In genomic region chr5:43106290-43106638, GRCh38 we compare ENCODE assay signal across 12 cellular contexts. TPM values are rescaled to one million over a fixed set of nuclear protein-coding genes. Genes with fewer than 3 reads are reported as not detected.
A peak's percentile ranks its signal among the peaks of the same experiment; 100 is the strongest.
DNase-seq lines count a peak whose midpoint lies in the region; ATAC-seq and TF ChIP-seq lines count a peak whose summit lies in the region.
"Had no signal": no experiment of that assay in that cellular context is flagged by ENCODE, and none has a peak within 500 bp of the region (broad histone marks: within the 10 kb centered on the region; RNA-seq: fewer than 3 reads in every experiment).

No MANE protein-coding gene starts in this region.

- H3K23ac ChIP-seq in IMR-90 (ENCODE audit: low read depth, low read length) = peak overlapping the region; percentile 47; the same call in 1 of the 2 replicates

- H3K9me3 ChIP-seq in IMR-90 (ENCODE audit: control insufficient read depth, insufficient read depth, low read length) (no peaks in the 10 kb centered on the region), osteoblast (ENCODE audit: low read depth, low read length) (no peaks in the 10 kb centered on the region), testis (no peaks in the 10 kb centered on the region)
- H3K9me3 ChIP-seq: adrenal gland, esophagus squamous epithelium, transverse colon had no signal

- TF ChIP-seq POLR2A in IMR-90 (IDR thresholded peaks at IDR 0.05; ENCODE audit: low read depth, low read length) (no peak), testis (IDR thresholded peaks at IDR 0.05) (no peak)

- H3K27ac ChIP-seq in IMR-90 (ENCODE audit: insufficient read depth, low read length) (peak overlapping the region; percentile 79), osteoblast (ENCODE audit: low read depth, low read length) (peak overlapping the region; percentile 83), testis (no peak overlapping the region), caudate nucleus (ENCODE audit: low read depth, low read length) (no peak overlapping the region)
- H3K27ac ChIP-seq: SK-N-MC had no signal

- POLR2A ChIA-PET in IMR-90 (lab: Charles Lee; ENCODE audit: unreplicated experiment) (interaction anchor here (1.9 kb wide), 1 partner anchor 15 kb away, joined by 7 read pairs; the partner anchor contains the start of gene ZNF131), GM10248 (lab: Yijun Ruan, JAX) (no interaction called here)

- WGBS in IMR-90 (ENCODE audit: extremely low coverage in 2 of 2, insufficient read length in 1 of 2), 2 experiments = no CpG with 5 or more reads among the region's 4 CpGs
- 95 to 97% methylated on average over 4 of the region's 4 CpGs for WGBS in testis, 2 donors

- H3K79me2 ChIP-seq in osteoblast (ENCODE audit: insufficient read depth, low read length) = no peaks in the 10 kb centered on the region

- no peak for DNase-seq in activated CD4-positive, CD25-positive, alpha-beta regulatory T cell (lab: John Stamatoyannopoulos, UW)
- DNase-seq in IMR-90 (no peak), osteoblast (ENCODE audit: insufficient read length, low spot score, missing footprints) (peak; percentile 60), testis (no peak), caudate nucleus (lab: John Stamatoyannopoulos, UW) (no peak), GM10248 (ENCODE audit: extremely low spot score) (no peak)
- peak; percentile 29 for DNase-seq in activated naive CD4-positive, alpha-beta T cell treated with anti-CD3 and anti-CD28 coated beads, Interleukin-2, amount 50 U/mL, for 16 hours

- peak overlapping the region in 1 of 2 experiments; percentile 74; a peak in 3 of 4 replicates for H4K8ac ChIP-seq in IMR-90 (ENCODE audit: low read depth in 2 of 2, low read length in 2 of 2)

- no peak overlapping the region for H4K5ac ChIP-seq in IMR-90 (ENCODE audit: low read depth, low read length)

- no peaks in the 10 kb centered on the region for H3K36me3 ChIP-seq in IMR-90 (ENCODE audit: control insufficient read depth, insufficient read depth, low read length)
- H3K36me3 ChIP-seq in osteoblast (ENCODE audit: insufficient read depth, low read length) = no peaks in the 10 kb centered on the region
- no peaks in the 10 kb centered on the region for H3K36me3 ChIP-seq in testis (ENCODE audit: low read depth, missing control alignments)
- H3K36me3 ChIP-seq: adrenal gland, esophagus squamous epithelium, transverse colon had no signal

- dilution Hi-C loops in IMR-90 (cut with HindIII; ENCODE audit: low sequenced_read_pairs, unreplicated experiment) = no loop called here

- peak overlapping the region; percentile 77 for H2AK9ac ChIP-seq in IMR-90 (replicated peaks; ENCODE audit: low read depth, low read length, poor library complexity)

- peak overlapping the region; percentile 79; the same call in 1 of the 2 replicates for H4K91ac ChIP-seq in IMR-90 (ENCODE audit: insufficient read depth, low read depth, low read length)

- H3K4me1 ChIP-seq in IMR-90 (ENCODE audit: control insufficient read depth, insufficient read depth, low read length) (peaks cover 1% of the 10 kb centered on the region; the same call in 1 of the 2 replicates), osteoblast (ENCODE audit: insufficient read depth, low read length) (peaks cover 20% of the 10 kb centered on the region), testis (no peaks in the 10 kb centered on the region)

- peak overlapping the region; percentile 79 for H3K4ac ChIP-seq in IMR-90 (ENCODE audit: low read depth, low read length)

- peak overlapping the region; percentile 70; the same call in 1 of the 2 replicates for H2BK120ac ChIP-seq in IMR-90 (ENCODE audit: low read depth, low read length)

- ATAC-seq in activated CD4-positive, CD25-positive, alpha-beta regulatory T cell treated with anti-CD3 and anti-CD28 coated beads, Interleukin-2, amount 50 U/mL, for 24 hours = peak; percentile 3 to 11
- peak; percentile 48 for ATAC-seq in IMR-90 (ENCODE audit: low read depth)

- H3K18ac ChIP-seq in IMR-90 (ENCODE audit: low read depth, low read length) = peak overlapping the region; percentile 11; the same call in 1 of the 2 replicates

- H2AFZ ChIP-seq in IMR-90 (replicated peaks; ENCODE audit: low read length, poor library complexity) (peak overlapping the region; percentile 88), osteoblast (ENCODE audit: low read length) (peak overlapping the region; percentile 12)

- no peak for TF ChIP-seq RAD21 in IMR-90 (IDR thresholded peaks at IDR 0.05; ENCODE audit: low read length)

- peak overlapping the region; percentile 65; the same call in 1 of the 2 replicates for H2BK20ac ChIP-seq in IMR-90 (ENCODE audit: low read depth, low read length)

- peak overlapping the region; percentile 48; the same call in 1 of the 3 replicates for H2BK15ac ChIP-seq in IMR-90 (ENCODE audit: low read depth, low read length)

- intact Hi-C loops in IMR-90 (cut with micrococcal nuclease) (loop anchor here (5.0 kb wide), 2 partner anchors 194 to 376 kb away; partner anchors contain the start of gene TMEM267), testis (cut with DNase I; ENCODE audit: low total_unique reads) (no loop called here)

- in situ Hi-C loops in IMR-90 (cut with MboI; ENCODE audit: low sequenced_read_pairs) = loop anchor here (10.0 to 25.0 kb wide), 2 partner anchors 206 to 279 kb away; partner anchors contain the start of gene HMGCS1

- peak overlapping the region; percentile 65 for H2BK5ac ChIP-seq in IMR-90 (ENCODE audit: low read depth, low read length, poor library complexity, severe bottlenecking)

- no peak for TF ChIP-seq CTCF in IMR-90 (conservative IDR thresholded peaks at IDR 0.05; ENCODE audit: low read depth, low read length)
- TF ChIP-seq CTCF in osteoblast (IDR thresholded peaks at IDR 0.05; ENCODE audit: extremely low read depth, low read depth, low read length) = no peak
- no peak for TF ChIP-seq CTCF in testis (IDR thresholded peaks at IDR 0.05)
- no peak for TF ChIP-seq CTCF in GM10248 (IDR thresholded peaks at IDR 0.05; ENCODE audit: control extremely low read depth, extremely low read depth, low read depth, missing control alignments)

- H3K9ac ChIP-seq in IMR-90 (ENCODE audit: low read depth, low read length) = no peak overlapping the region

- peak overlapping the region; percentile 80 for H2AK5ac ChIP-seq in IMR-90 (ENCODE audit: low read depth, low read length)

- H3K56ac ChIP-seq in IMR-90 (ENCODE audit: extremely low read depth, insufficient read depth, low read length) = peak overlapping the region; percentile 48; the same call in 1 of the 2 replicates

- H3K79me1 ChIP-seq in IMR-90 (ENCODE audit: low read depth in 1 of 2, low read length in 2 of 2) = 0 out of 4 replicates have a peak, but pooled peaks cover 0 to 5% of the 10 kb centered on the region in 2 experiments

- CTCF ChIA-PET in IMR-90 (lab: Yijun Ruan, JAX) = interaction anchor here (0.6 to 2.5 kb wide), 10 partner anchors 9 to 283 kb away, joined by 3 to 22 read pairs (median 6); partner anchors contain the start of gene ZNF131
- CTCF ChIA-PET in GM10248 (lab: Yijun Ruan, JAX) = interaction anchor here (0.5 to 9.8 kb wide), 43 partner anchors 9 to 505 kb away, joined by 3 to 149 read pairs (median 4); partner anchors contain the start of genes HMGCS1, TMEM267 and ZNF131

- no TSS peak for BruUV-seq in IMR-90 (replicated peaks; lab: Mats Ljungman, UMichigan)

- H3K9me1 ChIP-seq in IMR-90 (ENCODE audit: insufficient read depth, low read length) = peaks cover 5% of the 10 kb centered on the region; the same call in 1 of the 2 replicates

- peak overlapping the region; percentile 7 for H3K4me2 ChIP-seq in IMR-90 (ENCODE audit: low read depth, low read length)
- H3K4me2 ChIP-seq in osteoblast (ENCODE audit: insufficient read depth, low read length) = peak overlapping the region; percentile 99

- H3K27me3 ChIP-seq in IMR-90 (ENCODE audit: control insufficient read depth, insufficient read depth, low read length) (no peaks in the 10 kb centered on the region), osteoblast (ENCODE audit: insufficient read depth, low read length) (no peaks in the 10 kb centered on the region), testis (no peaks in the 10 kb centered on the region)
- H3K27me3 ChIP-seq: adrenal gland, esophagus squamous epithelium, transverse colon had no signal

- H3K14ac ChIP-seq in IMR-90 (replicated peaks; ENCODE audit: low read depth, low read length) = peak overlapping the region; percentile 54

- H4K20me1 ChIP-seq in IMR-90 (ENCODE audit: insufficient read depth, low read length) (no peaks in the 10 kb centered on the region; the same call in 1 of the 2 replicates), osteoblast (ENCODE audit: insufficient read depth, low read length) (no peaks in the 10 kb centered on the region)

- H3K4me3 ChIP-seq in IMR-90 (ENCODE audit: insufficient read depth, low read depth, low read length) (no peak overlapping the region), osteoblast (ENCODE audit: insufficient read depth, low read length) (peak overlapping the region; percentile 78), testis (no peak overlapping the region)

TF ChIP-seq in IMR-90, 13 proteins besides CTCF, POLR2A, EP300 and RAD21:
- 0 out of 2 replicates have a peak, but pooled peaks have one; percentile 12 for TF ChIP-seq USF2 (IDR thresholded peaks at IDR 0.05; ENCODE audit: low read depth, low read length)
- no peak for TF ChIP-seq RCOR1 (IDR thresholded peaks at IDR 0.05; ENCODE audit: insufficient replicate concordance, low read length)
- 0 out of 2 replicates have a peak, but pooled peaks have one; percentile 9 for TF ChIP-seq BHLHE40 (IDR thresholded peaks at IDR 0.05; ENCODE audit: low read depth, low read length)
- TF ChIP-seq CEBPB (IDR thresholded peaks at IDR 0.05; ENCODE audit: low read depth, low read length) = peak; percentile 68
- no peak for TF ChIP-seq MAZ (IDR thresholded peaks at IDR 0.05; ENCODE audit: borderline replicate concordance, low read depth, low read length)
TF ChIP-seq in IMR-90: peak in this region for 3.

RNA-seq across cellular contexts. Expression of gene ZNF131, which starts 14.4 kb away (rescaled TPM):
- total RNA-seq in IMR-90 (2012; rRNA removed) = 36.2 and 47.8 TPM in 2 replicates
- 19.3 and 23.5 TPM in 2 replicates for polyA plus RNA-seq in IMR-90 (2012; rRNA removed)
- 7.0 and 7.7 TPM in 2 replicates for polyA plus RNA-seq in IMR-90 (2012; cell fraction: cytosol; rRNA removed)
- polyA plus RNA-seq in IMR-90 (2012; cell fraction: nucleus; rRNA removed; ENCODE audit: low replicate concordance) = 9.7 and 45.5 TPM in 2 replicates
- 31.1 and 39.8 TPM in 2 replicates for total RNA-seq in osteoblast
- 10 to 100 TPM; 67.8 to 80.6 TPM for total RNA-seq in testis
- polyA plus RNA-seq in testis (ENCODE audit: insufficient read depth, low read depth, low replicate concordance) = 75.6 TPM

Comparison
In these comparisons a context has a peak if more than half of its experiments do, and no peak if none do; other contexts are left out.
1. DNase-seq: peak in activated naive CD4-positive, alpha-beta T cell treated with anti-CD3 and anti-CD28 coated beads, Interleukin-2, amount 50 U/mL, for 16 hours (single experiment) and osteoblast (single experiment); none in activated CD4-positive, CD25-positive, alpha-beta regulatory T cell (0 of 4), IMR-90 (single experiment), testis (single experiment), caudate nucleus (0 of 61) and GM10248 (single experiment).
2. H3K27ac ChIP-seq: peak in IMR-90 (single experiment) and osteoblast (single experiment); none in testis (0 of 2) and caudate nucleus (single experiment).